ENCODE assay signal across 16 cellular contexts in genomic region chr6:117487831-117488230, GRCh38.
"Had no signal": no experiment of that assay in that cellular context is flagged by ENCODE, and none has a peak within 500 bp of the region (broad histone marks: within the 10 kb centered on the region; RNA-seq: fewer than 3 reads in every experiment).

No MANE protein-coding gene starts in this region.

- H3K27ac Mint-ChIP-seq: activated CD4-positive, alpha-beta memory T cell treated with anti-CD3 and anti-CD28 coated beads, Interleukin-2, amount 10 ng/mL, durations not matched to agents 7 days and 5 days; activated naive CD8-positive, alpha-beta T cell treated with anti-CD3 and anti-CD28 coated beads for 36 hours; natural killer cell had no signal

- H3K4me3 ChIP-seq: esophagus squamous epithelium, lung, mucosa of descending colon, stomach, tibial nerve had no signal

- H3K27me3 Mint-ChIP-seq: activated CD4-positive, alpha-beta memory T cell treated with anti-CD3 and anti-CD28 coated beads, Interleukin-2, amount 10 ng/mL, durations not matched to agents 7 days and 5 days had no signal

- H3K27ac ChIP-seq: tibial nerve, VCaP had no signal

- DNase-seq: activated CD4-positive, alpha-beta memory T cell treated with anti-CD3 and anti-CD28 coated beads, Interleukin-2, amount 10 ng/mL, durations not matched to agents 7 days and 5 days; activated gamma-delta T cell; activated naive CD8-positive, alpha-beta T cell treated with anti-CD3 and anti-CD28 coated beads for 36 hours; activated T-cell treated with anti-CD3 and anti-CD28 coated beads, Interleukin-2, amount 50 U/mL, for 48 hours; anterior cingulate cortex; esophagus squamous epithelium; hippocampal formation; mucosa of descending colon; natural killer cell; posterior cingulate gyrus; small intestine; stomach; T-helper 1 cell had no signal

- H3K36me3 ChIP-seq: esophagus squamous epithelium, stomach, tibial nerve had no signal

- H3K9me3 ChIP-seq: esophagus squamous epithelium, mucosa of descending colon, stomach, tibial nerve had no signal

- H3K9me3 Mint-ChIP-seq: activated CD4-positive, alpha-beta memory T cell treated with anti-CD3 and anti-CD28 coated beads, Interleukin-2, amount 10 ng/mL, durations not matched to agents 7 days and 5 days; activated naive CD8-positive, alpha-beta T cell treated with anti-CD3 and anti-CD28 coated beads for 36 hours; natural killer cell had no signal

- H3K36me3 Mint-ChIP-seq: activated naive CD8-positive, alpha-beta T cell treated with anti-CD3 and anti-CD28 coated beads for 36 hours; natural killer cell had no signal

- ATAC-seq: mucosa of descending colon, natural killer cell had no signal

- H3K4me3 Mint-ChIP-seq: activated CD4-positive, alpha-beta memory T cell treated with anti-CD3 and anti-CD28 coated beads, Interleukin-2, amount 10 ng/mL, durations not matched to agents 7 days and 5 days; activated naive CD8-positive, alpha-beta T cell treated with anti-CD3 and anti-CD28 coated beads for 36 hours; natural killer cell had no signal

- H3K27me3 ChIP-seq: esophagus squamous epithelium, stomach, tibial nerve had no signal
